26 cellular contexts compared by ENCODE assay signal in genomic region chr6:161446296-161446925, GRCh38.
"Had no signal": no experiment of that assay in that cellular context is flagged by ENCODE, and none has a peak within 500 bp of the region (broad histone marks: within the 10 kb centered on the region; RNA-seq: fewer than 3 reads in every experiment).

No MANE protein-coding gene starts in this region.

- H3K27me3 ChIP-seq: gastroesophageal sphincter, heart left ventricle, stomach, suprapubic skin, transverse colon, uterus had no signal

- ATAC-seq: activated T-cell treated with anti-CD3 and anti-CD28 coated beads, Interleukin-2, amount 50 U/mL, for 4 hours; gastroesophageal sphincter; left lobe of liver; natural killer cell treated with Interleukin-12 subunit alpha and Interleukin-12 subunit beta and Interleukin-15 and Interleukin-18, amount 100 ng/mL, for 72 hours; sciatic nerve; stimulated activated memory B cell treated with anti-CD40 and anti-IgM and Interleukin-4, amounts not matched to agents 10 μg/mL and 1 μg/mL and 100 μg/mL, for 72 hours; T-cell had no signal

- H3K4me1 ChIP-seq: parathyroid adenoma, uterus had no signal

- DNase-seq: activated CD8-positive, alpha-beta memory T cell treated with anti-CD3 and anti-CD28 coated beads for 24 hours; activated CD8-positive, alpha-beta memory T cell treated with anti-CD3 and anti-CD28 coated beads, Interleukin-2, amount 50 U/mL, for 4 hours; activated naive CD4-positive, alpha-beta T cell treated with Interleukin-2 at 50 U/mL for 16 hours; activated naive CD8-positive, alpha-beta T cell treated with anti-CD3 and anti-CD28 coated beads for 36 hours; activated T-cell treated with anti-CD3 and anti-CD28 coated beads, Interleukin-2, amount 50 U/mL, for 4 hours; amniotic stem cell; cortex of kidney; heart left ventricle; islet precursor cell; small intestine; stimulated activated CD4-positive, alpha-beta T cell treated with anti-CD3 and anti-CD28 coated beads, Interleukin-2, amount 100 ng/mL, for 24 hours; stomach; T-cell; transverse colon; uterus had no signal

- H3K27ac Mint-ChIP-seq: activated naive CD8-positive, alpha-beta T cell treated with anti-CD3 and anti-CD28 coated beads for 36 hours; activated T-helper 2 cell treated with anti-CD3 and anti-CD28 coated beads, Interferon-gamma antibody, Interleukin-2, Interleukin-4, amounts not matched to agents 10 μg/mL and 5 μg/mL and 100 μg/mL, durations not matched to agents 14 hours and 24 hours and 36 hours; natural killer cell treated with Interleukin-12 subunit alpha and Interleukin-12 subunit beta and Interleukin-15 and Interleukin-18, amount 100 ng/mL, for 72 hours; stimulated activated memory B cell treated with anti-CD40 and anti-IgM and Interleukin-4, amounts not matched to agents 10 μg/mL and 1 μg/mL and 100 μg/mL, for 72 hours; T-cell; T-helper 2 cell treated with Interferon-gamma antibody and Interleukin-4, amounts not matched to agents 5 μg/mL and 100 μg/mL, for 36 hours had no signal

- H3K4me3 Mint-ChIP-seq: activated naive CD8-positive, alpha-beta T cell treated with anti-CD3 and anti-CD28 coated beads for 36 hours; activated T-cell treated with anti-CD3 and anti-CD28 coated beads, Interleukin-2, amount 50 U/mL, for 4 hours; natural killer cell treated with Interleukin-12 subunit alpha and Interleukin-12 subunit beta and Interleukin-15 and Interleukin-18, amount 100 ng/mL, for 72 hours; stimulated activated memory B cell treated with anti-CD40 and anti-IgM and Interleukin-4, amounts not matched to agents 10 μg/mL and 1 μg/mL and 100 μg/mL, for 72 hours; T-cell; T-helper 2 cell treated with Interferon-gamma antibody and Interleukin-4, amounts not matched to agents 5 μg/mL and 100 μg/mL, for 36 hours had no signal

- H3K27ac ChIP-seq: epithelial cell of prostate, heart left ventricle, parathyroid adenoma, stomach, suprapubic skin, transverse colon, uterus had no signal

- H3K36me3 Mint-ChIP-seq: activated naive CD8-positive, alpha-beta T cell treated with anti-CD3 and anti-CD28 coated beads for 36 hours; natural killer cell treated with Interleukin-12 subunit alpha and Interleukin-12 subunit beta and Interleukin-15 and Interleukin-18, amount 100 ng/mL, for 72 hours; stimulated activated memory B cell treated with anti-CD40 and anti-IgM and Interleukin-4, amounts not matched to agents 10 μg/mL and 1 μg/mL and 100 μg/mL, for 72 hours; T-cell had no signal

- H3K27me3 Mint-ChIP-seq: stimulated activated memory B cell treated with anti-CD40 and anti-IgM and Interleukin-4, amounts not matched to agents 10 μg/mL and 1 μg/mL and 100 μg/mL, for 72 hours; T-cell had no signal

- H3K79me2 ChIP-seq: parathyroid adenoma had no signal

- H3K4me1 Mint-ChIP-seq: stimulated activated memory B cell treated with anti-CD40 and anti-IgM and Interleukin-4, amounts not matched to agents 10 μg/mL and 1 μg/mL and 100 μg/mL, for 72 hours had no signal

- H3K36me3 ChIP-seq: gastroesophageal sphincter, heart left ventricle, stomach, suprapubic skin, transverse colon, uterus had no signal

- H3K9me3 ChIP-seq: gastroesophageal sphincter, heart left ventricle, stomach, suprapubic skin, transverse colon, uterus had no signal

- H3K9me3 Mint-ChIP-seq: activated naive CD8-positive, alpha-beta T cell treated with anti-CD3 and anti-CD28 coated beads for 36 hours; activated T-cell treated with anti-CD3 and anti-CD28 coated beads, Interleukin-2, amount 50 U/mL, for 4 hours; activated T-helper 2 cell treated with anti-CD3 and anti-CD28 coated beads, Interferon-gamma antibody, Interleukin-2, Interleukin-4, amounts not matched to agents 10 μg/mL and 5 μg/mL and 100 μg/mL, durations not matched to agents 14 hours and 24 hours and 36 hours; natural killer cell treated with Interleukin-12 subunit alpha and Interleukin-12 subunit beta and Interleukin-15 and Interleukin-18, amount 100 ng/mL, for 72 hours; stimulated activated memory B cell treated with anti-CD40 and anti-IgM and Interleukin-4, amounts not matched to agents 10 μg/mL and 1 μg/mL and 100 μg/mL, for 72 hours; T-cell; T-helper 2 cell treated with Interferon-gamma antibody and Interleukin-4, amounts not matched to agents 5 μg/mL and 100 μg/mL, for 36 hours had no signal

- H3K4me3 ChIP-seq: gastroesophageal sphincter, heart left ventricle, lung, stomach, suprapubic skin, transverse colon, uterus had no signal

- H3K9ac ChIP-seq: parathyroid adenoma had no signal

- H2AFZ ChIP-seq: parathyroid adenoma had no signal
